Comparison of ENCODE assay signal across 10 cellular contexts in genomic region chr16:84044108-84044488, GRCh38. TPM values are rescaled to one million over a fixed set of nuclear protein-coding genes. Genes with fewer than 3 reads are reported as not detected.
DNase-seq lines count a peak whose midpoint lies in the region; ATAC-seq, FAIRE-seq and TF ChIP-seq lines count a peak whose summit lies in the region.
"Had no signal": no experiment of that assay in that cellular context is flagged by ENCODE, and none has a peak within 500 bp of the region (broad histone marks: within the 10 kb centered on the region; RNA-seq: fewer than 3 reads in every experiment).

No MANE protein-coding gene starts in this region.

- H3K9me3 ChIP-seq in iPS DF 6.9 (ENCODE audit: control insufficient read depth, insufficient read depth, low read length), result no peaks in the 10 kb centered on the region
- no peaks in the 10 kb centered on the region for H3K9me3 ChIP-seq in upper lobe of left lung

- TF ChIP-seq CTCF in upper lobe of left lung (IDR thresholded peaks at IDR 0.05), result peak in 1 of 6 experiments; percentile 15

- peak; percentile 82 for ATAC-seq in SK-N-SH treated with all-trans-retinoic acid at 6 μM for 48 hours
- ATAC-seq in upper lobe of left lung (ENCODE audit: low FRiP score in 2 of 2), result no peak
- no peak for ATAC-seq in HG02588 (IDR thresholded peaks at IDR 0.05; ENCODE audit: unreplicated experiment)
- ATAC-seq in HG02571 (IDR thresholded peaks at IDR 0.05; ENCODE audit: unreplicated experiment), result no peak

- DNase-seq in AG08395 (ENCODE audit: low spot score), result peak; percentile 56
- DNase-seq in H54 (ENCODE audit: insufficient read length, low spot score), result peak; percentile 33
- DNase-seq in iPS DF 6.9 (ENCODE audit: low read depth, low spot score), result peak; percentile 27
- DNase-seq in upper lobe of left lung, result no peak
- DNase-seq in T-helper 1 cell, result no peak
- DNase-seq: amniotic stem cell, naive B cell had no signal

- H3K36me3 ChIP-seq in iPS DF 6.9 (ENCODE audit: control insufficient read depth, insufficient read depth, low read length) (no peaks in the 10 kb centered on the region), upper lobe of left lung (peaks cover 0 to 11% (median 2%) of the 10 kb centered on the region in 4 donors)

- H3K27me3 ChIP-seq in iPS DF 6.9 (ENCODE audit: control insufficient read depth, insufficient read depth, low read length) (no peaks in the 10 kb centered on the region), upper lobe of left lung (no peaks in the 10 kb centered on the region)

- no peak for TF ChIP-seq EP300 in upper lobe of left lung (IDR thresholded peaks at IDR 0.05)

- TF ChIP-seq POLR2A in H54 (IDR thresholded peaks at IDR 0.05; ENCODE audit: low read depth, low read length), result no peak
- TF ChIP-seq POLR2A in upper lobe of left lung (IDR thresholded peaks at IDR 0.05), result no peak

- H3K4me1 ChIP-seq in iPS DF 6.9 (ENCODE audit: control insufficient read depth, insufficient read depth, low read length), result peaks cover 5% of the 10 kb centered on the region
- H3K4me1 ChIP-seq in upper lobe of left lung, result peaks cover 3 to 10% (median 8%) of the 10 kb centered on the region in 4 donors

- H3K4me3 ChIP-seq in iPS DF 6.9 (ENCODE audit: low read length), result no peak overlapping the region
- H3K4me3 ChIP-seq in upper lobe of left lung, result no peak overlapping the region

- FAIRE-seq in H54 (lab: Jason Lieb, UNC), result no peak

- WGBS in iPS DF 6.9 (ENCODE audit: insufficient coverage, insufficient read length), result no CpG with 5 or more reads among the region's 5 CpGs
- 41 to 51% methylated on average over 5 of the region's 5 CpGs for WGBS in upper lobe of left lung, 2 donors

- no peak overlapping the region for H3K27ac ChIP-seq in iPS DF 6.9 (ENCODE audit: low read length)
- H3K27ac ChIP-seq in upper lobe of left lung, result no peak overlapping the region

TF ChIP-seq in SK-N-SH treated with all-trans-retinoic acid at 6 μM for 48 hours, 23 proteins besides CTCF, POLR2A, EP300 and RAD21:
- no peak for TF ChIP-seq PPARA (CRISPR knock-in tag; IDR thresholded peaks at IDR 0.05; ENCODE audit: borderline replicate concordance)
- TF ChIP-seq CSRNP3 (CRISPR knock-in tag; IDR thresholded peaks at IDR 0.05), result no peak
- no peak for TF ChIP-seq TOX (CRISPR knock-in tag; IDR thresholded peaks at IDR 0.05; ENCODE audit: borderline replicate concordance)
- no peak for TF ChIP-seq CSDC2 (CRISPR knock-in tag; IDR thresholded peaks at IDR 0.05)
- no peak for TF ChIP-seq TCF4 (CRISPR knock-in tag; IDR thresholded peaks at IDR 0.05; ENCODE audit: borderline replicate concordance)
- TF ChIP-seq ZFP30 (CRISPR knock-in tag; IDR thresholded peaks at IDR 0.05), result no peak
- TF ChIP-seq ZC3H10 (CRISPR knock-in tag; IDR thresholded peaks at IDR 0.05), result no peak
- TF ChIP-seq OSR1 (CRISPR knock-in tag; IDR thresholded peaks at IDR 0.05), result no peak
- TF ChIP-seq PATZ1 (CRISPR knock-in tag; IDR thresholded peaks at IDR 0.05; ENCODE audit: borderline replicate concordance), result no peak
- TF ChIP-seq ZFP3 (CRISPR knock-in tag; IDR thresholded peaks at IDR 0.05), result no peak
- no peak for TF ChIP-seq RARB (CRISPR knock-in tag; IDR thresholded peaks at IDR 0.05)
- TF ChIP-seq POU6F1 (CRISPR knock-in tag; IDR thresholded peaks at IDR 0.05; ENCODE audit: borderline replicate concordance, low read depth), result no peak
- TF ChIP-seq GLIS3 (CRISPR knock-in tag; IDR thresholded peaks at IDR 0.05), result no peak
- TF ChIP-seq BACH2 (CRISPR knock-in tag; IDR thresholded peaks at IDR 0.05; ENCODE audit: borderline replicate concordance), result no peak
- TF ChIP-seq ZNF70 (CRISPR knock-in tag; IDR thresholded peaks at IDR 0.05), result no peak
- no peak for TF ChIP-seq ZNF565 (CRISPR knock-in tag; conservative IDR thresholded peaks at IDR 0.05; ENCODE audit: low read depth)
- no peak for TF ChIP-seq ZNF8 (CRISPR knock-in tag; IDR thresholded peaks at IDR 0.05)
- TF ChIP-seq ESRRG (CRISPR knock-in tag; IDR thresholded peaks at IDR 0.05), result no peak
- no peak for TF ChIP-seq SNAI2 (CRISPR knock-in tag; IDR thresholded peaks at IDR 0.05)
- no peak for TF ChIP-seq ISL1 (CRISPR knock-in tag; IDR thresholded peaks at IDR 0.05)

RNA-seq across cellular contexts. Expression of gene SLC38A8, which starts 1.5 kb away (rescaled TPM):
- not detected for total RNA-seq in upper lobe of left lung

Comparison
In these comparisons a context has a peak if more than half of its experiments do, and no peak if none do; other contexts are left out.
1. DNase-seq: peak in AG08395 (single experiment), H54 (single experiment) and iPS DF 6.9 (single experiment); none in upper lobe of left lung (0 of 2) and T-helper 1 cell (0 of 5).